ENCODE assay signal across 8 cellular contexts in genomic region chr6:7137335-7138106, GRCh38. TPM values are rescaled to one million over a fixed set of nuclear protein-coding genes. Genes with fewer than 3 reads are reported as not detected.
A peak's percentile ranks its signal among the peaks of the same experiment; 100 is the strongest.
DNase-seq lines count a peak whose midpoint lies in the region; ATAC-seq and TF ChIP-seq lines count a peak whose summit lies in the region.

No MANE protein-coding gene starts in this region.

- peaks cover 88% of the 10 kb centered on the region for H3K79me2 ChIP-seq in ACC112 (ENCODE audit: control insufficient read depth, insufficient read depth, low read length, unreplicated experiment)

- H3K4me1 ChIP-seq in ACC112 (ENCODE audit: control insufficient read depth, insufficient read depth, low read length, unreplicated experiment): peaks cover 40% of the 10 kb centered on the region

- no peaks in the 10 kb centered on the region for H3K36me3 ChIP-seq in ACC112 (ENCODE audit: insufficient read depth, low read length)

- no peak for TF ChIP-seq CTCF in GM13977 (IDR thresholded peaks at IDR 0.05; ENCODE audit: extremely low read depth, insufficient read depth, missing control alignments)

- DNase-seq in SK-MEL-5 (ENCODE audit: low read depth, low spot score) (peak; percentile 68), iris pigment epithelial cell (ENCODE audit: low read depth) (peak; percentile 73), GM13977 (ENCODE audit: low spot score) (no peak)
- peak; percentile 23 for DNase-seq in activated naive CD8-positive, alpha-beta T cell treated with anti-CD3 and anti-CD28 coated beads, Interleukin-2, amount 50 U/mL, for 16 hours (ENCODE audit: low read depth, low spot score)
- DNase-seq in stimulated activated CD4-positive, alpha-beta T cell treated with anti-CD3 and anti-CD28 coated beads, Interleukin-2, amount 100 ng/mL, for 4 hours (ENCODE audit: low read depth): peak; percentile 48

- H3K27me3 ChIP-seq in ACC112 (ENCODE audit: insufficient read depth, low read length): no peaks in the 10 kb centered on the region

- peak overlapping the region; percentile 59 for H3K4me3 ChIP-seq in ACC112 (ENCODE audit: low read depth, low read length)

- peak overlapping the region; percentile 40 for H2AFZ ChIP-seq in ACC112 (ENCODE audit: low read length, unreplicated experiment)

- in situ Hi-C loops in SK-MEL-5 (cut with HindIII; ENCODE audit: low pct_unique_long_range_greater_than_20kb, low sequenced_read_pairs): no loop called here
- in situ Hi-C loops in GM13977 (cut with MboI; ENCODE audit: low pct_unique_long_range_greater_than_20kb, low sequenced_read_pairs, unreplicated experiment): no loop called here

- ATAC-seq in GM19023 (IDR thresholded peaks at IDR 0.05; ENCODE audit: unreplicated experiment): peak; percentile 30
- peak; percentile 41 for ATAC-seq in HG03196 (IDR thresholded peaks at IDR 0.05; ENCODE audit: unreplicated experiment)

- peak overlapping the region; percentile 55 for H3K27ac ChIP-seq in ACC112 (ENCODE audit: low read depth, low read length)

RNA-seq across cellular contexts. Expression of gene RREB1, which starts 29.8 kb away (rescaled TPM):
- 15.7 and 19.5 TPM in 2 replicates for total RNA-seq in SK-MEL-5 (2014; rRNA removed; shearing (Covaris generic))
- 20.0 and 26.7 TPM in 2 replicates for polyA plus RNA-seq in SK-MEL-5 (2015; cell fraction: cytosol; rRNA removed)
- polyA plus RNA-seq in SK-MEL-5 (2015; cell fraction: nucleus; rRNA removed): 18.9 and 21.5 TPM in 2 replicates
